Comparison of ENCODE assay signal across 14 cellular contexts in the genomic region with DNA sequence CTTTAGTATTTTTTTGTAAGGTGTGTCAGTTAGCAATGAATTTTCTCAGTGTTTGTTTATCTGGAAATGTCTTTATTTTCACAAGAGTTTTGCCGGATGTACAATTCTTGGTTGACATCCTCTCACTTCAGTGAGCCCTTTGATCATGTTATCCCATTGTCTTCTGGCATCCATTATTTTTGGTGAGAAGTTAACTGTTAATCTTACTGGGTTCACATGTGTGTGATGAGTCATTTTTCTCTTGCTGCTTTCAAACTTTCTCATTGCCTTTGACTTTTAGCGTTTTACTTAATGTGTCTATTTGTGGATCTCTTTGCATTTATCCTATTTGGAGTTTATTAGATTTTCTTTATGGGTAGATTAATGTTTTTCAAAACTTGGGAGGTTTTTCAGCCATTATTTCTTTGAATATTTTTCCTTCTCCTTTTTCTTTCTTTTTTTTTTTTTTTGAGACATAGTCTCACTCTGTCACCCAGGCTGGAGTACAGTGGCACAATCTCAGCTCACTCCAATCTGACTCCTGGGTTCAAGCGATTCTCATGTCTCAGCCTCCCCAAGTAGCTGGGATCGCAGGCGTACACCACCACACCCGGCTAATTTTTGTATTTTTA.
DNase-seq lines count a peak whose midpoint lies in the region; ATAC-seq and TF ChIP-seq lines count a peak whose summit lies in the region.
"Had no signal": no experiment of that assay in that cellular context is flagged by ENCODE, and none has a peak within 500 bp of the region (broad histone marks: within the 10 kb centered on the region; RNA-seq: fewer than 3 reads in every experiment).

No MANE protein-coding gene starts in this region.

- H3K27me3 ChIP-seq in breast epithelium: no peaks in the 10 kb centered on the region
- H3K27me3 ChIP-seq: SJSA1 had no signal

- H3K36me3 Mint-ChIP-seq in MCF 10A (ENCODE audit: insufficient read depth, unreplicated experiment): no peaks in the 10 kb centered on the region

- no peak for TF ChIP-seq CTCF in MCF 10A (IDR thresholded peaks at IDR 0.05; ENCODE audit: unreplicated experiment)
- no peak for TF ChIP-seq CTCF in breast epithelium (IDR thresholded peaks at IDR 0.05)

- H3K9me3 ChIP-seq in breast epithelium: peaks cover 4 to 10% of the 10 kb centered on the region in 2 donors

- no peaks in the 10 kb centered on the region for H3K4me1 ChIP-seq in breast epithelium
- H3K4me1 ChIP-seq: SJSA1 had no signal

- H3K9me3 Mint-ChIP-seq in MCF 10A (ENCODE audit: unreplicated experiment): peaks cover 25% of the 10 kb centered on the region

- no peaks in the 10 kb centered on the region for H3K36me3 ChIP-seq in breast epithelium
- H3K36me3 ChIP-seq: lower lobe of right lung, SJSA1, thoracic aorta had no signal

- ATAC-seq in HG03159 (IDR thresholded peaks at IDR 0.05; ENCODE audit: unreplicated experiment): no peak
- ATAC-seq: lower lobe of right lung had no signal

- peak; percentile 17 for DNase-seq in MCF 10A (ENCODE audit: unreplicated experiment)
- DNase-seq in breast epithelium (ENCODE audit: low spot score in 2 of 2): no peak
- peak; percentile 29 for DNase-seq in NCI-H226
- peak; percentile 43 for DNase-seq in dermis blood vessel endothelial cell
- peak; percentile 5 for DNase-seq in stromal cell of bone marrow (ENCODE audit: low read depth)
- DNase-seq in GF-D8 (lab: John Stamatoyannopoulos, UW): no peak
- no peak for DNase-seq in COLO829 (ENCODE audit: low spot score)
- DNase-seq: DMS79 treated with DMSO at 0.1 percent for 48 hours, lower lobe of right lung, NCI-H1105 treated with DMSO at 0.1 percent for 48 hours had no signal

- intact Hi-C loops in MCF 10A (cut with micrococcal nuclease) (no loop called here), breast epithelium (cut with DNase I; ENCODE audit: low total_unique reads) (no loop called here)

- BruUV-seq in MCF 10A (replicated peaks; lab: Mats Ljungman, UMichigan): no TSS peak

- CTCF ChIA-PET in MCF 10A (lab: Yijun Ruan, JAX): interaction anchor here (0.7 to 1.8 kb wide), 2 partner anchors 26 to 79 kb away, joined by 3 to 8 read pairs; no protein-coding TSS in a partner anchor

- H3K4me1 Mint-ChIP-seq in MCF 10A (ENCODE audit: insufficient read depth, unreplicated experiment): no peaks in the 10 kb centered on the region

- no peak overlapping the region for H3K4me3 ChIP-seq in breast epithelium
- H3K4me3 ChIP-seq: lower lobe of right lung, SJSA1, thoracic aorta had no signal

- H3K27me3 Mint-ChIP-seq in MCF 10A (ENCODE audit: insufficient read depth, unreplicated experiment): no peaks in the 10 kb centered on the region

- POLR2A ChIA-PET in MCF 10A (lab: Yijun Ruan, JAX): no interaction called here

- no peak for TF ChIP-seq POLR2A in breast epithelium (IDR thresholded peaks at IDR 0.05)

- no peak overlapping the region for H3K27ac ChIP-seq in breast epithelium
- H3K27ac ChIP-seq: lower lobe of right lung, SJSA1, thoracic aorta had no signal

- no peak overlapping the region for H3K27ac Mint-ChIP-seq in MCF 10A (ENCODE audit: low read depth, unreplicated experiment)

- no peak overlapping the region for H3K4me3 Mint-ChIP-seq in MCF 10A (ENCODE audit: unreplicated experiment)
- H3K4me3 Mint-ChIP-seq: neural crest cell had no signal

Comparison
In these comparisons a context has a peak if more than half of its experiments do, and no peak if none do; other contexts are left out.
1. DNase-seq: peak in MCF 10A (single experiment), NCI-H226 (single experiment), dermis blood vessel endothelial cell (single experiment) and stromal cell of bone marrow (single experiment); none in breast epithelium (0 of 2), GF-D8 (single experiment) and COLO829 (single experiment).